Comparison of ENCODE assay signal across 9 cellular contexts in genomic region chr3:61714225-61714624, GRCh38.
"Had no signal": no experiment of that assay in that cellular context is flagged by ENCODE, and none has a peak within 500 bp of the region (broad histone marks: within the 10 kb centered on the region; RNA-seq: fewer than 3 reads in every experiment).

No MANE protein-coding gene starts in this region.

- H3K4me3 Mint-ChIP-seq: GM23338, H9, HFFc6 had no signal

- H3K27ac ChIP-seq: GM23248 had no signal

- H3K9me3 ChIP-seq: HAP-1 had no signal

- DNase-seq: GM23248, GOT3, H7, H9, HCEC 1CT, HFFc6 had no signal

- ATAC-seq: GM23338, HCT116 had no signal

- H3K27ac Mint-ChIP-seq: GM23338, HFFc6 had no signal

- H3K36me3 ChIP-seq: HAP-1 had no signal

- H3K9ac ChIP-seq: GM23248 had no signal

- H3K9me3 Mint-ChIP-seq: HFFc6 had no signal

- H2AFZ ChIP-seq: GM23248, GM23338 had no signal

- H3K4me3 ChIP-seq: GM23248, GM23338, HAP-1 had no signal

- H3K4me1 ChIP-seq: HAP-1 had no signal

- H3K4me2 ChIP-seq: GM23338 had no signal
